ENCODE assay signal across 27 cellular contexts in genomic region chr16:85712841-85713240, GRCh38. TPM values are rescaled to one million over a fixed set of nuclear protein-coding genes. Genes with fewer than 3 reads are reported as not detected.
A peak's percentile ranks its signal among the peaks of the same experiment; 100 is the strongest.
DNase-seq lines count a peak whose midpoint lies in the region; ATAC-seq and TF ChIP-seq lines count a peak whose summit lies in the region.
"Had no signal": no experiment of that assay in that cellular context is flagged by ENCODE, and none has a peak within 500 bp of the region (broad histone marks: within the 10 kb centered on the region; RNA-seq: fewer than 3 reads in every experiment).

No MANE protein-coding gene starts in this region.

- H3K9me3 ChIP-seq in ectodermal cell (ENCODE audit: control insufficient read depth, low read length): peaks cover 4% of the 10 kb centered on the region
- peaks cover 3% of the 10 kb centered on the region for H3K9me3 ChIP-seq in osteoblast (ENCODE audit: low read depth, low read length)

- H2AFZ ChIP-seq in osteoblast (ENCODE audit: low read length): no peak overlapping the region

- H3K79me2 ChIP-seq in osteoblast (ENCODE audit: insufficient read depth, low read length): no peaks in the 10 kb centered on the region

- no peak for TF ChIP-seq CTCF in osteoblast (IDR thresholded peaks at IDR 0.05; ENCODE audit: extremely low read depth, low read depth, low read length)
- TF ChIP-seq CTCF in WTC11 (IDR thresholded peaks at IDR 0.05): no peak

- H3K27me3 Mint-ChIP-seq in WTC11 (ENCODE audit: low read depth): peaks cover 19% of the 10 kb centered on the region
- H3K27me3 Mint-ChIP-seq: activated CD8-positive, alpha-beta T cell treated with anti-CD3 and anti-CD28 coated beads for 36 hours; B cell had no signal

- POLR2A ChIA-PET in WTC11 (lab: Charles Lee): no interaction called here

- H3K4me1 Mint-ChIP-seq in WTC11: peaks cover 16% of the 10 kb centered on the region
- H3K4me1 Mint-ChIP-seq: natural killer cell had no signal

- peak; percentile 16 for DNase-seq in NCI-H2196 (lab: John Stamatoyannopoulos, UW; ENCODE audit: unreplicated experiment)
- no peak for DNase-seq in NCI-H2196 treated with DMSO at 0.1 percent for 48 hours (lab: John Stamatoyannopoulos, UW; ENCODE audit: unreplicated experiment)
- peak; percentile 20 for DNase-seq in NCI-H2171 (lab: John Stamatoyannopoulos, UW)
- DNase-seq in osteoblast (ENCODE audit: insufficient read length, low spot score, missing footprints): peak; percentile 3
- DNase-seq in WTC11 (ENCODE audit: low spot score): no peak
- DNase-seq: ACHN; activated CD4-positive, alpha-beta T cell treated with anti-CD3 and anti-CD28 coated beads for 1 hour; activated CD8-positive, alpha-beta memory T cell treated with anti-CD3 and anti-CD28 coated beads, Interleukin-2, amount 50 U/mL, for 48 hours; activated CD8-positive, alpha-beta T cell treated with anti-CD3 and anti-CD28 coated beads for 36 hours; activated naive CD4-positive, alpha-beta T cell treated with anti-CD3 and anti-CD28 coated beads for 36 hours; CD8-positive, alpha-beta T cell; DMS79; esophagus squamous epithelium; foreskin keratinocyte; GDM1; heart left ventricle; IMR-90; natural killer cell; NCI-H187 treated with DMSO at 0.1 percent for 48 hours; stimulated activated CD4-positive, alpha-beta T cell treated with anti-CD3 and anti-CD28 coated beads, Interleukin-4, amount 100 ng/mL, for 24 hours; T-helper 2 cell; tibial artery had no signal

- CTCF ChIA-PET in WTC11 (lab: Charles Lee): interaction anchor here (1.0 kb wide), 1 partner anchor 97 kb away, joined by 3 read pairs; no protein-coding TSS in a partner anchor

- H3K36me3 ChIP-seq in ectodermal cell (ENCODE audit: control insufficient read depth, insufficient read depth, low read length) (no peaks in the 10 kb centered on the region), osteoblast (ENCODE audit: insufficient read depth, low read length) (no peaks in the 10 kb centered on the region)
- H3K36me3 ChIP-seq: heart left ventricle, tibial artery had no signal

- WGBS in ectodermal cell, 2 experiments: 50 to 54% methylated on average over 9 of the region's 9 CpGs

- no peak overlapping the region for H3K27ac Mint-ChIP-seq in WTC11
- H3K27ac Mint-ChIP-seq: activated CD8-positive, alpha-beta T cell treated with anti-CD3 and anti-CD28 coated beads for 36 hours; activated naive CD4-positive, alpha-beta T cell treated with anti-CD3 and anti-CD28 coated beads for 36 hours; B cell; CD8-positive, alpha-beta T cell; natural killer cell had no signal

- H3K27ac ChIP-seq in ectodermal cell (ENCODE audit: insufficient read depth, low read depth, low read length, poor library complexity, severe bottlenecking): peak overlapping the region; percentile 62
- no peak overlapping the region for H3K27ac ChIP-seq in osteoblast (ENCODE audit: low read depth, low read length)
- H3K27ac ChIP-seq: esophagus squamous epithelium, foreskin keratinocyte, heart left ventricle, tibial artery had no signal

- H3K4me1 ChIP-seq in ectodermal cell (ENCODE audit: control insufficient read depth, insufficient read depth, low read length): peaks cover 34% of the 10 kb centered on the region
- H3K4me1 ChIP-seq in osteoblast (ENCODE audit: insufficient read depth, low read length): no peaks in the 10 kb centered on the region

- H3K4me3 Mint-ChIP-seq in WTC11: no peak overlapping the region
- H3K4me3 Mint-ChIP-seq: activated CD8-positive, alpha-beta T cell treated with anti-CD3 and anti-CD28 coated beads for 36 hours; activated naive CD4-positive, alpha-beta T cell treated with anti-CD3 and anti-CD28 coated beads for 36 hours; B cell; CD8-positive, alpha-beta T cell; natural killer cell had no signal

- ATAC-seq in WTC11 (no peak), HG03571 (IDR thresholded peaks at IDR 0.05; ENCODE audit: unreplicated experiment) (no peak)
- ATAC-seq: activated CD8-positive, alpha-beta T cell treated with anti-CD3 and anti-CD28 coated beads for 36 hours; CD8-positive, alpha-beta T cell; foreskin keratinocyte; HCT116; heart left ventricle; natural killer cell; Panc1 had no signal

- H3K27me3 ChIP-seq in ectodermal cell (ENCODE audit: control insufficient read depth, insufficient read depth, low read length, poor library complexity, severe bottlenecking): peaks cover 11% of the 10 kb centered on the region
- H3K27me3 ChIP-seq in osteoblast (ENCODE audit: insufficient read depth, low read length): no peaks in the 10 kb centered on the region
- H3K27me3 ChIP-seq: foreskin keratinocyte, heart left ventricle had no signal

- no peaks in the 10 kb centered on the region for H4K20me1 ChIP-seq in osteoblast (ENCODE audit: insufficient read depth, low read length)

- H3K9me3 Mint-ChIP-seq in WTC11: peaks cover 11% of the 10 kb centered on the region
- H3K9me3 Mint-ChIP-seq: natural killer cell had no signal

- H3K4me2 ChIP-seq in osteoblast (ENCODE audit: insufficient read depth, low read length): no peak overlapping the region

- H3K36me3 Mint-ChIP-seq in WTC11: peaks cover 14% of the 10 kb centered on the region
- H3K36me3 Mint-ChIP-seq: natural killer cell had no signal

- H3K4me3 ChIP-seq in ectodermal cell (ENCODE audit: insufficient read depth, low read depth, low read length): no peak overlapping the region
- no peak overlapping the region for H3K4me3 ChIP-seq in osteoblast (ENCODE audit: insufficient read depth, low read length)
- H3K4me3 ChIP-seq: esophagus squamous epithelium, heart left ventricle, tibial artery had no signal

TF ChIP-seq in WTC11, 78 proteins besides CTCF, POLR2A, EP300 and RAD21 (continues in another document):
- TF ChIP-seq ZNF423 (CRISPR knock-in tag; IDR thresholded peaks at IDR 0.05) (no peak), ZNF317 (CRISPR knock-in tag; IDR thresholded peaks at IDR 0.05; ENCODE audit: borderline replicate concordance, low read depth) (no peak), ZNF416 (CRISPR knock-in tag; IDR thresholded peaks at IDR 0.05) (no peak), ZNF232 (CRISPR knock-in tag; IDR thresholded peaks at IDR 0.05) (no peak), FOXK1 (CRISPR knock-in tag; IDR thresholded peaks at IDR 0.05) (no peak), ARID4B (CRISPR knock-in tag; IDR thresholded peaks at IDR 0.05; ENCODE audit: borderline replicate concordance) (no peak), TEAD1 (CRISPR knock-in tag; IDR thresholded peaks at IDR 0.05) (no peak), ETV6 (CRISPR knock-in tag; IDR thresholded peaks at IDR 0.05) (no peak)
- TF ChIP-seq, protein P1, sequence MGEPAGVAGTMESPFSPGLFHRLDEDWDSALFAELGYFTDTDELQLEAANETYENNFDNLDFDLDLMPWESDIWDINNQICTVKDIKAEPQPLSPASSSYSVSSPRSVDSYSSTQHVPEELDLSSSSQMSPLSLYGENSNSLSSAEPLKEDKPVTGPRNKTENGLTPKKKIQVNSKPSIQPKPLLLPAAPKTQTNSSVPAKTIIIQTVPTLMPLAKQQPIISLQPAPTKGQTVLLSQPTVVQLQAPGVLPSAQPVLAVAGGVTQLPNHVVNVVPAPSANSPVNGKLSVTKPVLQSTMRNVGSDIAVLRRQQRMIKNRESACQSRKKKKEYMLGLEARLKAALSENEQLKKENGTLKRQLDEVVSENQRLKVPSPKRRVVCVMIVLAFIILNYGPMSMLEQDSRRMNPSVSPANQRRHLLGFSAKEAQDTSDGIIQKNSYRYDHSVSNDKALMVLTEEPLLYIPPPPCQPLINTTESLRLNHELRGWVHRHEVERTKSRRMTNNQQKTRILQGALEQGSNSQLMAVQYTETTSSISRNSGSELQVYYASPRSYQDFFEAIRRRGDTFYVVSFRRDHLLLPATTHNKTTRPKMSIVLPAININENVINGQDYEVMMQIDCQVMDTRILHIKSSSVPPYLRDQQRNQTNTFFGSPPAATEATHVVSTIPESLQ (CRISPR knock-in tag; IDR thresholded peaks at IDR 0.05): no peak

RNA-seq across cellular contexts. Expression of gene GINS2, which starts 24.1 kb away (rescaled TPM):
- 54.2 TPM for polyA plus RNA-seq in ectodermal cell (2013, experiment 1 of 4)
- polyA plus RNA-seq in ectodermal cell (2013, experiment 2 of 4): 54.0 TPM
- polyA plus RNA-seq in ectodermal cell (2013, experiment 3 of 4): 43.2 TPM
- polyA plus RNA-seq in ectodermal cell (2013, experiment 4 of 4): 41.8 TPM
- 1.2 and 1.8 TPM in 2 replicates for total RNA-seq in osteoblast
- 35.5 to 38.4 TPM (median 38.0 TPM) in 3 replicates for total RNA-seq in WTC11 (2021)

RNA-seq across cellular contexts. Expression of gene C16orf74, which starts 38.1 kb away (rescaled TPM):
- polyA plus RNA-seq in ectodermal cell (2013, experiment 1 of 4): 1.1 TPM
- 2.5 TPM for polyA plus RNA-seq in ectodermal cell (2013, experiment 2 of 4)
- 2.4 TPM for polyA plus RNA-seq in ectodermal cell (2013, experiment 3 of 4)
- polyA plus RNA-seq in ectodermal cell (2013, experiment 4 of 4): 3.0 TPM
- 0.59 and 0.72 TPM in 2 replicates for total RNA-seq in osteoblast
- total RNA-seq in WTC11 (2021): 6.3 to 8.3 TPM (median 7.9 TPM) in 3 replicates

Comparison
In these comparisons a context has a peak if more than half of its experiments do, and no peak if none do; other contexts are left out.
1. DNase-seq: peak in NCI-H2196 (single experiment), NCI-H2171 (single experiment) and osteoblast (single experiment); none in NCI-H2196 treated with DMSO at 0.1 percent for 48 hours (single experiment) and WTC11 (single experiment).
2. RNA of gene GINS2, which starts 24.1 kb away (total RNA-seq): 35.5 to 38.4 TPM in WTC11; 1.2 to 1.8 TPM in osteoblast; every median in the first group is over 10 times any median in the second.